1 cellular context compared by ENCODE assay signal in the genomic region with DNA sequence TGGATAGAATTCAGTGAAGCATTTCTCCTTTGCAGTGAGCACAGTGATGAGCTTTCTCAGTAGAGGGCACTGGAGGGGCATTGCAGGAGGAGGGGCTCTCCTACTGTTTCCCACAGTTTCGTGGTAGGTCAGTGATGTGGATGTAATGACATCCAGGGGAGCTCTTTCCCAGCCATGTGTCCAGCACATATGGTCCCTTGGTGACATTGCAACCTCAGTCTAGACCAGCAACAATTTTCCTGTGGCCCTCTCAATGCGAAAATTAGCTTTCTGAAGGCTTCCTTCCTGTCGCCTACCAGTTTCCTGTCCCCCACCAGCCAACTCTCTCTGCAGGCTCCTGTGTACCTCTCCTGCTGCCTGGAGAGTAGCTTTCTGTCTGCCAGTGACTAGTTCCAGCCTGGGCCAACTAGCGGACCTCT.
TF ChIP-seq lines count a peak whose summit lies in the region.

No MANE protein-coding gene starts in this region.

TF ChIP-seq in K562, 482 proteins besides CTCF, POLR2A, EP300 and RAD21:
- TF ChIP-seq ZEB2 (IDR thresholded peaks at IDR 0.05) (no peak), NFE2L1 (tag; IDR thresholded peaks at IDR 0.05; ENCODE audit: borderline replicate concordance, low read depth) (no peak), SRSF7 (optimal IDR thresholded peaks at IDR 0.05; ENCODE audit: low read depth, low read length) (no peak), ELF1 (tag; IDR thresholded peaks at IDR 0.05) (no peak), STAT5B (CRISPR knock-in tag; IDR thresholded peaks at IDR 0.05) (no peak), ZNF780A (CRISPR knock-in tag; IDR thresholded peaks at IDR 0.05) (no peak), ZNF551 (CRISPR knock-in tag; IDR thresholded peaks at IDR 0.05) (no peak), PURB (CRISPR knock-in tag; IDR thresholded peaks at IDR 0.05; ENCODE audit: low read depth) (no peak), L3MBTL2 (IDR thresholded peaks at IDR 0.05) (no peak), TCF7 (IDR thresholded peaks at IDR 0.05; ENCODE audit: borderline replicate concordance) (no peak), XRCC4 (IDR thresholded peaks at IDR 0.05; ENCODE audit: extremely low read depth, insufficient read depth, insufficient read length) (no peak), SIN3B (IDR thresholded peaks at IDR 0.05; ENCODE audit: low read depth) (no peak), SRSF3 (IDR thresholded peaks at IDR 0.05; ENCODE audit: insufficient read depth, low read length) (no peak), NFE2 (IDR thresholded peaks at IDR 0.05; ENCODE audit: low read depth) (no peak), ILF3 (IDR thresholded peaks at IDR 0.05; ENCODE audit: borderline replicate concordance) (no peak)
- TF ChIP-seq, protein P1, sequence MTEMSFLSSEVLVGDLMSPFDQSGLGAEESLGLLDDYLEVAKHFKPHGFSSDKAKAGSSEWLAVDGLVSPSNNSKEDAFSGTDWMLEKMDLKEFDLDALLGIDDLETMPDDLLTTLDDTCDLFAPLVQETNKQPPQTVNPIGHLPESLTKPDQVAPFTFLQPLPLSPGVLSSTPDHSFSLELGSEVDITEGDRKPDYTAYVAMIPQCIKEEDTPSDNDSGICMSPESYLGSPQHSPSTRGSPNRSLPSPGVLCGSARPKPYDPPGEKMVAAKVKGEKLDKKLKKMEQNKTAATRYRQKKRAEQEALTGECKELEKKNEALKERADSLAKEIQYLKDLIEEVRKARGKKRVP (CRISPR knock-in tag; IDR thresholded peaks at IDR 0.05), result no peak
